Comparison of ENCODE assay signal across 8 cellular contexts in genomic region chr12:51217968-51218606, GRCh38.
DNase-seq lines count a peak whose midpoint lies in the region; ATAC-seq and TF ChIP-seq lines count a peak whose summit lies in the region.

TSS of gene POU6F1 (minus strand) at chr12:51218062. CDS start at chr12:51206836, 11,226 bp downstream.

- H3K4me1 Mint-ChIP-seq in T-helper 2 cell treated with Interferon-gamma antibody and Interleukin-4, amounts not matched to agents 5 μg/mL and 100 μg/mL, for 36 hours (ENCODE audit: low read depth): peaks cover 15% of the 10 kb centered on the region

- ATAC-seq in HG02623 (IDR thresholded peaks at IDR 0.05; ENCODE audit: unreplicated experiment): peak; percentile 64

- peak within 1 kb of the TSS; percentile 85 for H3K27ac Mint-ChIP-seq in T-helper 2 cell treated with Interferon-gamma antibody and Interleukin-4, amounts not matched to agents 5 μg/mL and 100 μg/mL, for 36 hours

- H3K4me3 Mint-ChIP-seq in T-helper 2 cell treated with Interferon-gamma antibody and Interleukin-4, amounts not matched to agents 5 μg/mL and 100 μg/mL, for 36 hours: peak within 1 kb of the TSS; percentile 80

- H3K27me3 Mint-ChIP-seq in T-helper 2 cell treated with Interferon-gamma antibody and Interleukin-4, amounts not matched to agents 5 μg/mL and 100 μg/mL, for 36 hours (ENCODE audit: low read depth): no peaks in the 10 kb centered on the region

- no peaks in the 10 kb centered on the region for H3K36me3 Mint-ChIP-seq in T-helper 2 cell treated with Interferon-gamma antibody and Interleukin-4, amounts not matched to agents 5 μg/mL and 100 μg/mL, for 36 hours (ENCODE audit: low read depth)

- DNase-seq in NCI-H128 (lab: John Stamatoyannopoulos, UW; ENCODE audit: unreplicated experiment) (peak; percentile 18), astrocyte of the hippocampus (ENCODE audit: low read depth, low spot score) (peak; percentile 95), hypothalamus (lab: John Stamatoyannopoulos, UW) (peak in 50 of 51 donors; percentile 20 to 81 (median 60)), retina (peak; percentile 79), DMS79 (lab: John Stamatoyannopoulos, UW) (no peak)
- peak; percentile 57 for DNase-seq in T-helper 2 cell treated with Interferon-gamma antibody and Interleukin-4, amounts not matched to agents 5 μg/mL and 100 μg/mL, for 36 hours (ENCODE audit: low spot score)

- peak; percentile 79 for TF ChIP-seq CTCF in GM12874 (IDR thresholded peaks at IDR 0.05; ENCODE audit: insufficient read depth, low read depth, low read length)

- H3K9me3 Mint-ChIP-seq in T-helper 2 cell treated with Interferon-gamma antibody and Interleukin-4, amounts not matched to agents 5 μg/mL and 100 μg/mL, for 36 hours: no peaks in the 10 kb centered on the region
